In genomic region chr17:1454541-1454940, GRCh38 we compare ENCODE assay signal across 8 cellular contexts. TPM values are rescaled to one million over a fixed set of nuclear protein-coding genes. Genes with fewer than 3 reads are reported as not detected.
DNase-seq lines count a peak whose midpoint lies in the region; FAIRE-seq and TF ChIP-seq lines count a peak whose summit lies in the region.

No MANE protein-coding gene starts in this region.

- H3K4me1 ChIP-seq in Loucy (ENCODE audit: insufficient read depth, low read length, poor library complexity, severe bottlenecking) (peaks cover 18% of the 10 kb centered on the region), ectodermal cell (ENCODE audit: control insufficient read depth, insufficient read depth, low read length) (peaks cover 5% of the 10 kb centered on the region)

- no peaks in the 10 kb centered on the region for H3K27me3 ChIP-seq in BJ (ENCODE audit: control insufficient read depth, insufficient read depth, low read length)
- H3K27me3 ChIP-seq in Loucy (ENCODE audit: insufficient read depth, low read length, poor library complexity, severe bottlenecking), result peaks cover under 1% of the 10 kb centered on the region
- no peaks in the 10 kb centered on the region for H3K27me3 ChIP-seq in ectodermal cell (ENCODE audit: control insufficient read depth, insufficient read depth, low read length, poor library complexity, severe bottlenecking)

- no peaks in the 10 kb centered on the region for H3K9me2 ChIP-seq in Loucy (replicated peaks; ENCODE audit: low read depth, low read length)

- H3K9me3 ChIP-seq in Loucy (ENCODE audit: insufficient read depth, low read depth, low read length), result no peaks in the 10 kb centered on the region
- H3K9me3 ChIP-seq in ectodermal cell (ENCODE audit: control insufficient read depth, low read length), result no peaks in the 10 kb centered on the region

- no peaks in the 10 kb centered on the region for H3F3A ChIP-seq in Loucy (ENCODE audit: low read depth)

- H3K27ac ChIP-seq in ectodermal cell (ENCODE audit: insufficient read depth, low read depth, low read length, poor library complexity, severe bottlenecking), result no peak overlapping the region

- H3K4me2 ChIP-seq in Loucy (ENCODE audit: low read depth, low read length, poor library complexity, severe bottlenecking), result peak overlapping the region; percentile 88

- POLR2A ChIA-PET in BJ (lab: Charles Lee), result no interaction called here

- H3K79me2 ChIP-seq in Loucy (ENCODE audit: insufficient read depth, low read length), result peaks cover 60% of the 10 kb centered on the region

- WGBS in ectodermal cell, 2 experiments, result 91 to 94% methylated on average over 9 of the region's 9 CpGs

- no peaks in the 10 kb centered on the region for H3K27me3 Mint-ChIP-seq in nephron (ENCODE audit: low read depth)

- CTCF ChIA-PET in BJ (lab: Yijun Ruan, JAX), result interaction anchor here (1.1 to 1.7 kb wide), 3 partner anchors 15 to 89 kb away, joined by 3 to 9 read pairs (median 6); partner anchors contain the start of gene INPP5K

- H3K36me3 ChIP-seq in BJ (ENCODE audit: control insufficient read depth, insufficient read depth, low read length) (no peaks in the 10 kb centered on the region; the same call in 1 of the 2 replicates), Loucy (ENCODE audit: insufficient read depth, low read length) (no peaks in the 10 kb centered on the region), ectodermal cell (ENCODE audit: control insufficient read depth, insufficient read depth, low read length) (no peaks in the 10 kb centered on the region)

- peak overlapping the region; percentile 80 for H3K9ac ChIP-seq in Loucy (ENCODE audit: low read depth, low read length, poor library complexity, severe bottlenecking)

- peak overlapping the region; percentile 89 to 98 (median 91) for H3K4me3 Mint-ChIP-seq in nephron

- peaks cover 17% of the 10 kb centered on the region for H3K4me1 Mint-ChIP-seq in nephron

- FAIRE-seq in frontal cortex (lab: Jason Lieb, UNC), result no peak

- H3K27ac Mint-ChIP-seq in nephron, result peak overlapping the region; percentile 66 to 91 (median 78)

- H3K4me3 ChIP-seq in BJ (ENCODE audit: low read depth, low read length), result peak overlapping the region; percentile 81
- peak overlapping the region; percentile 81 for H3K4me3 ChIP-seq in Loucy (ENCODE audit: low read length, poor library complexity, severe bottlenecking)
- H3K4me3 ChIP-seq in ectodermal cell (ENCODE audit: insufficient read depth, low read depth, low read length), result peak overlapping the region; percentile 99

- H2AFZ ChIP-seq in Loucy (ENCODE audit: low read length), result no peak overlapping the region

- TF ChIP-seq CTCF in BJ (IDR thresholded peaks at IDR 0.05; ENCODE audit: insufficient read depth, low read depth, low read length) (no peak), Loucy (conservative IDR thresholded peaks at IDR 0.05; ENCODE audit: low read length) (no peak), nephron (IDR thresholded peaks at IDR 0.05; ENCODE audit: unreplicated experiment in 3 of 3) (no peak)

- DNase-seq in BJ (ENCODE audit: low read depth) (no peak), GM03348 (ENCODE audit: low spot score) (no peak), frontal cortex (ENCODE audit: low spot score in 2 of 2) (no peak), NCI-H1436 treated with DMSO at 0.1 percent for 48 hours (lab: John Stamatoyannopoulos, UW) (no peak)
- no peak for DNase-seq in stimulated activated CD4-positive, alpha-beta T cell treated with anti-CD3 and anti-CD28 coated beads, Interleukin-12 subunit alpha, Interleukin-12 subunit beta, amount 100 ng/mL, for 4 hours

- H4K20me1 ChIP-seq in Loucy (ENCODE audit: insufficient read depth, low read length, poor library complexity, severe bottlenecking), result peaks cover 24% of the 10 kb centered on the region

- H3K36me3 Mint-ChIP-seq in nephron (ENCODE audit: low read depth), result peaks cover 10% of the 10 kb centered on the region

- H3K9me3 Mint-ChIP-seq in nephron, result no peaks in the 10 kb centered on the region

RNA-seq across cellular contexts. Expression of gene CRK, which starts 1.5 kb away (rescaled TPM):
- 53.8 and 86.5 TPM in 2 replicates for polyA plus RNA-seq in BJ (2011; rRNA removed)
- 40.6 and 45.4 TPM in 2 replicates for polyA minus RNA-seq in BJ (2011; rRNA and poly(A)+ RNA removed)
- polyA plus RNA-seq in ectodermal cell (2013, experiment 1 of 4), result 57.2 TPM
- 58.4 TPM for polyA plus RNA-seq in ectodermal cell (2013, experiment 2 of 4)
- polyA plus RNA-seq in ectodermal cell (2013, experiment 3 of 4), result 45.8 TPM
- polyA plus RNA-seq in ectodermal cell (2013, experiment 4 of 4), result 49.2 TPM
- total RNA-seq in frontal cortex, result 164 TPM

RNA-seq across cellular contexts. Expression of gene MYO1C, which starts 37.9 kb away (rescaled TPM):
- polyA plus RNA-seq in BJ (2011; rRNA removed), result 211 and 321 TPM in 2 replicates
- 436 and 556 TPM in 2 replicates for polyA minus RNA-seq in BJ (2011; rRNA and poly(A)+ RNA removed)
- 56.2 TPM for polyA plus RNA-seq in ectodermal cell (2013, experiment 1 of 4)
- 64.9 TPM for polyA plus RNA-seq in ectodermal cell (2013, experiment 2 of 4)
- 43.0 TPM for polyA plus RNA-seq in ectodermal cell (2013, experiment 3 of 4)
- polyA plus RNA-seq in ectodermal cell (2013, experiment 4 of 4), result 46.6 TPM
- 9.0 TPM for total RNA-seq in frontal cortex

RNA-seq across cellular contexts. Expression of gene YWHAE, which starts 54.5 kb away (rescaled TPM):
- 618 and 665 TPM in 2 replicates for polyA plus RNA-seq in BJ (2011; rRNA removed)
- 294 and 497 TPM in 2 replicates for polyA minus RNA-seq in BJ (2011; rRNA and poly(A)+ RNA removed)
- 1,411 TPM for polyA plus RNA-seq in ectodermal cell (2013, experiment 1 of 4)
- polyA plus RNA-seq in ectodermal cell (2013, experiment 2 of 4), result 1,297 TPM
- polyA plus RNA-seq in ectodermal cell (2013, experiment 3 of 4), result 1,074 TPM
- 1,173 TPM for polyA plus RNA-seq in ectodermal cell (2013, experiment 4 of 4)
- total RNA-seq in frontal cortex, result 597 TPM
